ENCODE assay signal across 17 cellular contexts in genomic region chr20:44633187-44633851, GRCh38. TPM values are rescaled to one million over a fixed set of nuclear protein-coding genes. Genes with fewer than 3 reads are reported as not detected.
DNase-seq lines count a peak whose midpoint lies in the region; ATAC-seq and TF ChIP-seq lines count a peak whose summit lies in the region.
"Had no signal": no experiment of that assay in that cellular context is flagged by ENCODE, and none has a peak within 500 bp of the region (broad histone marks: within the 10 kb centered on the region; RNA-seq: fewer than 3 reads in every experiment).

No MANE protein-coding gene starts in this region.

- H3K27me3 Mint-ChIP-seq in chondrocyte (ENCODE audit: low read depth) (no peaks in the 10 kb centered on the region), neural crest cell (ENCODE audit: low read depth) (no peaks in the 10 kb centered on the region)

- POLR2A ChIA-PET in IMR-90 (lab: Charles Lee; ENCODE audit: unreplicated experiment), result no interaction called here

- H3K9me1 ChIP-seq in IMR-90 (ENCODE audit: insufficient read depth, low read length), result no peaks in the 10 kb centered on the region

- H3K4me1 ChIP-seq in DND-41 (ENCODE audit: insufficient read depth, low read length) (0 out of 2 replicates have a peak, but pooled peaks cover 12% of the 10 kb centered on the region), IMR-90 (ENCODE audit: control insufficient read depth, insufficient read depth, low read length) (no peaks in the 10 kb centered on the region)
- H3K4me1 ChIP-seq: Peyer's patch had no signal

- H3K18ac ChIP-seq in IMR-90 (ENCODE audit: low read depth, low read length), result no peak overlapping the region

- H2BK15ac ChIP-seq in IMR-90 (ENCODE audit: low read depth, low read length), result no peak overlapping the region

- no peak overlapping the region for H4K91ac ChIP-seq in IMR-90 (ENCODE audit: insufficient read depth, low read depth, low read length)

- no TSS peak for BruUV-seq in IMR-90 (replicated peaks; lab: Mats Ljungman, UMichigan)

- H3K14ac ChIP-seq in IMR-90 (replicated peaks; ENCODE audit: low read depth, low read length), result no peak overlapping the region

- H2BK5ac ChIP-seq in IMR-90 (ENCODE audit: low read depth, low read length, poor library complexity, severe bottlenecking), result no peak overlapping the region

- intact Hi-C loops in IMR-90 (cut with micrococcal nuclease), result no loop called here

- H3K4me3 Mint-ChIP-seq in chondrocyte (ENCODE audit: unreplicated experiment), result no peak overlapping the region
- no peak overlapping the region for H3K4me3 Mint-ChIP-seq in neural crest cell
- H3K4me3 Mint-ChIP-seq: natural killer cell had no signal

- CTCF ChIA-PET in IMR-90 (lab: Yijun Ruan, JAX), result interaction anchor here (0.6 kb wide), 1 partner anchor 24 kb away, joined by 3 read pairs; no protein-coding TSS in a partner anchor

- no peak for TF ChIP-seq POLR2A in IMR-90 (IDR thresholded peaks at IDR 0.05; ENCODE audit: low read depth, low read length)

- no peak for ATAC-seq in DND-41 (ENCODE audit: insufficient read depth, low read depth)
- ATAC-seq in IMR-90 (ENCODE audit: low read depth), result peak; percentile 46; the same call in 1 of the 2 replicates
- ATAC-seq in GM21360 (IDR thresholded peaks at IDR 0.05; ENCODE audit: unreplicated experiment), result no peak
- no peak for ATAC-seq in GM19467 (IDR thresholded peaks at IDR 0.05; ENCODE audit: unreplicated experiment)
- ATAC-seq: natural killer cell had no signal

- TF ChIP-seq CTCF in DND-41 (IDR thresholded peaks at IDR 0.05; ENCODE audit: borderline replicate concordance, extremely low read depth, low read length, poor library complexity, severe bottlenecking) (no peak), IMR-90 (conservative IDR thresholded peaks at IDR 0.05; ENCODE audit: low read depth, low read length) (no peak), chondrocyte (IDR thresholded peaks at IDR 0.05) (no peak), neural crest cell (conservative IDR thresholded peaks at IDR 0.05) (no peak)

- whole genome bisulfite sequencing in IMR-90 (ENCODE audit: extremely low coverage in 2 of 2, insufficient read length in 1 of 2), 2 experiments, result 52% methylated on average over 2 of the region's 3 CpGs; no CpG with 5 or more reads in 1 of the 2 experiments

- H3K4me3 ChIP-seq in DND-41 (ENCODE audit: low read depth in 1 of 2, low read length in 2 of 2), result no peak overlapping the region
- no peak overlapping the region for H3K4me3 ChIP-seq in IMR-90 (ENCODE audit: insufficient read depth, low read depth, low read length)
- H3K4me3 ChIP-seq: cardiac muscle cell, Peyer's patch had no signal

- no peak overlapping the region for H4K8ac ChIP-seq in IMR-90 (ENCODE audit: low read depth in 2 of 2, low read length in 2 of 2)

- no peak overlapping the region for H2BK120ac ChIP-seq in IMR-90 (ENCODE audit: low read depth, low read length)

- H3K9me3 Mint-ChIP-seq in chondrocyte (ENCODE audit: low read depth) (no peaks in the 10 kb centered on the region), neural crest cell (no peaks in the 10 kb centered on the region)
- H3K9me3 Mint-ChIP-seq: natural killer cell had no signal

- H2AK9ac ChIP-seq in IMR-90 (replicated peaks; ENCODE audit: low read depth, low read length, poor library complexity), result no peak overlapping the region

- no peak overlapping the region for H3K56ac ChIP-seq in IMR-90 (ENCODE audit: extremely low read depth, insufficient read depth, low read length)

- H3K27ac ChIP-seq in DND-41 (ENCODE audit: low read length), result peak overlapping the region; percentile 59
- H3K27ac ChIP-seq in IMR-90 (ENCODE audit: insufficient read depth, low read length), result no peak overlapping the region
- H3K27ac ChIP-seq: cardiac muscle cell had no signal

- no peak overlapping the region for H3K4ac ChIP-seq in IMR-90 (ENCODE audit: low read depth, low read length)

- DNase-seq in DND-41 (no peak), IMR-90 (no peak), chondrocyte (ENCODE audit: low spot score) (no peak), neural crest cell (ENCODE audit: low read depth, low spot score) (no peak), ACHN (no peak)
- DNase-seq: COR-L47; H7; natural killer cell; NCI-H2081 treated with DMSO at 0.1 percent for 48 hours; NCI-H510A treated with DMSO at 0.1 percent for 48 hours; NK-92 treated with Interleukin-12 subunit alpha and Interleukin-12 subunit beta, amount 100 ng/mL, for 24 hours; Peyer's patch; posterior cingulate gyrus; stimulated activated CD4-positive, alpha-beta T cell treated with anti-CD3 and anti-CD28 coated beads, Interleukin-2, amount 100 ng/mL, for 24 hours had no signal

- H3K4me2 ChIP-seq in DND-41 (ENCODE audit: insufficient read depth, low read length) (no peak overlapping the region), IMR-90 (ENCODE audit: low read depth, low read length) (no peak overlapping the region)

- H3K9me3 ChIP-seq in DND-41 (ENCODE audit: insufficient read depth, low read length, severe bottlenecking), result no peaks in the 10 kb centered on the region
- H3K9me3 ChIP-seq in IMR-90 (ENCODE audit: control insufficient read depth, insufficient read depth, low read length), result no peaks in the 10 kb centered on the region
- H3K9me3 ChIP-seq: Peyer's patch had no signal

- no peak overlapping the region for H2AFZ ChIP-seq in DND-41 (ENCODE audit: low read depth, low read length)
- peak overlapping the region; percentile 58 for H2AFZ ChIP-seq in IMR-90 (replicated peaks; ENCODE audit: low read length, poor library complexity)

- no peak for TF ChIP-seq RAD21 in IMR-90 (IDR thresholded peaks at IDR 0.05; ENCODE audit: low read length)

- no peak overlapping the region for H3K23ac ChIP-seq in IMR-90 (ENCODE audit: low read depth, low read length)

- H3K27ac Mint-ChIP-seq in chondrocyte (ENCODE audit: unreplicated experiment), result peak overlapping the region; percentile 29
- H3K27ac Mint-ChIP-seq in neural crest cell (ENCODE audit: unreplicated experiment), result peak overlapping the region; percentile 35

- H3K36me3 ChIP-seq in DND-41 (ENCODE audit: insufficient read depth, low read length) (peaks cover 100% of the 10 kb centered on the region), IMR-90 (ENCODE audit: control insufficient read depth, insufficient read depth, low read length) (0 out of 2 replicates have a peak, but pooled peaks cover 2% of the 10 kb centered on the region)
- H3K36me3 ChIP-seq: cardiac muscle cell had no signal

- dilution Hi-C loops in IMR-90 (cut with HindIII; ENCODE audit: low sequenced_read_pairs, unreplicated experiment), result no loop called here

- H2BK20ac ChIP-seq in IMR-90 (ENCODE audit: low read depth, low read length), result no peak overlapping the region

- H3K36me3 Mint-ChIP-seq in chondrocyte (ENCODE audit: low read depth) (peaks cover 2% of the 10 kb centered on the region), neural crest cell (ENCODE audit: low read depth) (no peaks in the 10 kb centered on the region)
- H3K36me3 Mint-ChIP-seq: natural killer cell had no signal

- no peaks in the 10 kb centered on the region for H3K4me1 Mint-ChIP-seq in chondrocyte (ENCODE audit: low read depth)
- peaks cover 12% of the 10 kb centered on the region for H3K4me1 Mint-ChIP-seq in neural crest cell

- H3K9ac ChIP-seq in DND-41 (ENCODE audit: low read depth, low read length) (no peak overlapping the region), IMR-90 (ENCODE audit: low read depth, low read length) (no peak overlapping the region)

- H2AK5ac ChIP-seq in IMR-90 (ENCODE audit: low read depth, low read length), result no peak overlapping the region

- in situ Hi-C loops in IMR-90 (cut with MboI; ENCODE audit: low sequenced_read_pairs) (no loop called here), ACHN (cut with HindIII; ENCODE audit: low pct_ligation_motif_present, low pct_unique_long_range_greater_than_20kb, low sequenced_read_pairs) (no loop called here)

- H4K5ac ChIP-seq in IMR-90 (ENCODE audit: low read depth, low read length), result no peak overlapping the region

- H3K79me2 ChIP-seq in DND-41 (ENCODE audit: insufficient read depth, low read length), result peaks cover 99% of the 10 kb centered on the region

- H3K27me3 ChIP-seq in DND-41 (ENCODE audit: insufficient read depth, low read length, poor library complexity) (no peaks in the 10 kb centered on the region), IMR-90 (ENCODE audit: control insufficient read depth, insufficient read depth, low read length) (no peaks in the 10 kb centered on the region)
- H3K27me3 ChIP-seq: cardiac muscle cell, Peyer's patch had no signal

- H3K79me1 ChIP-seq in IMR-90 (ENCODE audit: low read depth in 1 of 2, low read length in 2 of 2), result no peaks in the 10 kb centered on the region

- peaks cover 82% of the 10 kb centered on the region for H4K20me1 ChIP-seq in DND-41 (ENCODE audit: insufficient read depth, low read length)
- no peaks in the 10 kb centered on the region for H4K20me1 ChIP-seq in IMR-90 (ENCODE audit: insufficient read depth, low read length)

TF ChIP-seq in IMR-90, 13 proteins besides CTCF, POLR2A, EP300 and RAD21 (continues in another document):
- TF ChIP-seq RFX5 (IDR thresholded peaks at IDR 0.05; ENCODE audit: low read depth, low read length) (no peak), MXI1 (IDR thresholded peaks at IDR 0.05; ENCODE audit: borderline replicate concordance, low read depth, low read length) (no peak), SMC3 (IDR thresholded peaks at IDR 0.05; ENCODE audit: low read depth, low read length) (no peak), MAZ (IDR thresholded peaks at IDR 0.05; ENCODE audit: borderline replicate concordance, low read depth, low read length) (no peak), MAFK (IDR thresholded peaks at IDR 0.05; ENCODE audit: low read depth, low read length) (no peak), RCOR1 (IDR thresholded peaks at IDR 0.05; ENCODE audit: insufficient replicate concordance, low read length) (no peak), CHD1 (IDR thresholded peaks at IDR 0.05; ENCODE audit: low read depth, low read length) (no peak), FOS (IDR thresholded peaks at IDR 0.05; ENCODE audit: low read depth, low read length) (no peak), CEBPB (IDR thresholded peaks at IDR 0.05; ENCODE audit: low read depth, low read length) (no peak)

RNA-seq across cellular contexts. Expression of gene ADA, which starts 18.2 kb away (rescaled TPM):
- total RNA-seq in IMR-90 (2012; rRNA removed) (6.9 and 8.1 TPM in 2 replicates), chondrocyte (10.6 to 12.1 TPM (median 11.4 TPM) in 3 replicates), neural crest cell (8.2 and 9.0 TPM in 2 replicates)
- polyA plus RNA-seq in IMR-90 (2012; rRNA removed), result 11.0 and 11.6 TPM in 2 replicates
- 9.8 and 15.3 TPM in 2 replicates for polyA plus RNA-seq in IMR-90 (2012; cell fraction: cytosol; rRNA removed)
- 31.5 and 33.0 TPM in 2 replicates for polyA plus RNA-seq in IMR-90 (2012; cell fraction: nucleus; rRNA removed; ENCODE audit: low replicate concordance)

RNA-seq across cellular contexts. Expression of gene PKIG, which starts 50.9 kb away (rescaled TPM):
- total RNA-seq in IMR-90 (2012; rRNA removed) (69.4 and 78.3 TPM in 2 replicates), chondrocyte (20.3 to 29.3 TPM (median 26.1 TPM) in 3 replicates), neural crest cell (32.3 and 34.7 TPM in 2 replicates)
- 89.6 and 91.2 TPM in 2 replicates for polyA plus RNA-seq in IMR-90 (2012; rRNA removed)
- 107 and 152 TPM in 2 replicates for polyA plus RNA-seq in IMR-90 (2012; cell fraction: cytosol; rRNA removed)
- 30.7 and 43.9 TPM in 2 replicates for polyA plus RNA-seq in IMR-90 (2012; cell fraction: nucleus; rRNA removed; ENCODE audit: low replicate concordance)
